15 cellular contexts compared by ENCODE assay signal in genomic region chrX:17553451-17553850, GRCh38.
DNase-seq lines count a peak whose midpoint lies in the region; FAIRE-seq and TF ChIP-seq lines count a peak whose summit lies in the region.
"Had no signal": no experiment of that assay in that cellular context is flagged by ENCODE, and none has a peak within 500 bp of the region (broad histone marks: within the 10 kb centered on the region; RNA-seq: fewer than 3 reads in every experiment).

No MANE protein-coding gene starts in this region.

- peaks cover 61% of the 10 kb centered on the region for H3K4me1 Mint-ChIP-seq in chondrocyte (ENCODE audit: low read depth)
- H3K4me1 Mint-ChIP-seq: B cell had no signal

- H3K27ac ChIP-seq in ACC112 (ENCODE audit: low read depth, low read length), result peak overlapping the region; percentile 93
- H3K27ac ChIP-seq: cardiac muscle cell, neutrophil, upper lobe of right lung had no signal

- peak overlapping the region; percentile 94 for H3K27ac Mint-ChIP-seq in chondrocyte (ENCODE audit: unreplicated experiment)
- H3K27ac Mint-ChIP-seq: activated CD8-positive, alpha-beta memory T cell treated with anti-CD3 and anti-CD28 coated beads, Interleukin-2, amount 10 ng/mL, durations not matched to agents 7 days and 5 days; B cell had no signal

- H3K36me3 Mint-ChIP-seq in chondrocyte (ENCODE audit: low read depth), result no peaks in the 10 kb centered on the region
- H3K36me3 Mint-ChIP-seq: activated CD8-positive, alpha-beta memory T cell treated with anti-CD3 and anti-CD28 coated beads, Interleukin-2, amount 10 ng/mL, durations not matched to agents 7 days and 5 days had no signal

- H3K27me3 ChIP-seq in ACC112 (ENCODE audit: insufficient read depth, low read length), result no peaks in the 10 kb centered on the region
- H3K27me3 ChIP-seq: cardiac muscle cell, neutrophil, upper lobe of right lung had no signal

- intact Hi-C loops in lower leg skin (cut with DNase I; ENCODE audit: low total_unique reads), result no loop called here

- no peak for TF ChIP-seq POLR2A in lower leg skin (IDR thresholded peaks at IDR 0.05)

- DNase-seq in HT-29 (ENCODE audit: low spot score) (peak; percentile 63), chondrocyte (ENCODE audit: low spot score) (no peak), left kidney (ENCODE audit: low read depth, low spot score) (peak; percentile 31), NOMO-1 treated with dmso at 0.1 percent for 144 hours (lab: John Stamatoyannopoulos, UW; ENCODE audit: unreplicated experiment) (no peak), lower leg skin (ENCODE audit: low spot score in 2 of 2) (no peak), D721Med (ENCODE audit: insufficient read length, low spot score) (no peak), DMS79 (lab: John Stamatoyannopoulos, UW) (no peak)
- DNase-seq: activated CD8-positive, alpha-beta memory T cell treated with anti-CD3 and anti-CD28 coated beads, Interleukin-2, amount 10 ng/mL, durations not matched to agents 7 days and 5 days; KG1; NCI-H524 treated with DMSO at 0.1 percent for 48 hours; upper lobe of right lung had no signal

- TF ChIP-seq CTCF in chondrocyte (IDR thresholded peaks at IDR 0.05), result no peak
- no peak for TF ChIP-seq CTCF in lower leg skin (IDR thresholded peaks at IDR 0.05)
- no peak for TF ChIP-seq CTCF in D721Med (IDR thresholded peaks at IDR 0.05; ENCODE audit: insufficient read depth, missing control alignments)

- peaks cover 46% of the 10 kb centered on the region for H3K4me1 ChIP-seq in ACC112 (ENCODE audit: control insufficient read depth, insufficient read depth, low read length, unreplicated experiment)
- H3K4me1 ChIP-seq: upper lobe of right lung had no signal

- no peak for FAIRE-seq in D721Med (lab: Jason Lieb, UNC)

- H3K4me3 Mint-ChIP-seq in chondrocyte (ENCODE audit: unreplicated experiment), result no peak overlapping the region
- H3K4me3 Mint-ChIP-seq: activated CD8-positive, alpha-beta memory T cell treated with anti-CD3 and anti-CD28 coated beads, Interleukin-2, amount 10 ng/mL, durations not matched to agents 7 days and 5 days; B cell had no signal

- 29 to 36% methylated on average over 6 of the region's 6 CpGs for WGBS in lower leg skin, 2 donors

- H3K36me3 ChIP-seq in ACC112 (ENCODE audit: insufficient read depth, low read length), result no peaks in the 10 kb centered on the region
- H3K36me3 ChIP-seq: cardiac muscle cell, neutrophil, upper lobe of right lung had no signal

- H3K27me3 Mint-ChIP-seq in chondrocyte (ENCODE audit: low read depth), result no peaks in the 10 kb centered on the region
- H3K27me3 Mint-ChIP-seq: activated CD8-positive, alpha-beta memory T cell treated with anti-CD3 and anti-CD28 coated beads, Interleukin-2, amount 10 ng/mL, durations not matched to agents 7 days and 5 days; B cell had no signal

- H3K4me3 ChIP-seq in ACC112 (ENCODE audit: low read depth, low read length) (0 out of 2 replicates have a peak overlapping the region, but pooled peaks have one; percentile 29), lower leg skin (ENCODE audit: low read depth, poor library complexity, severe bottlenecking) (no peak overlapping the region)
- H3K4me3 ChIP-seq: cardiac muscle cell, upper lobe of right lung had no signal

- no peaks in the 10 kb centered on the region for H3K79me2 ChIP-seq in ACC112 (ENCODE audit: control insufficient read depth, insufficient read depth, low read length, unreplicated experiment)

- H3K9me3 Mint-ChIP-seq in chondrocyte (ENCODE audit: low read depth), result no peaks in the 10 kb centered on the region

- peak overlapping the region; percentile 75 for H2AFZ ChIP-seq in ACC112 (ENCODE audit: low read length, unreplicated experiment)

Comparison
In these comparisons a context has a peak if more than half of its experiments do, and no peak if none do; other contexts are left out.
1. DNase-seq: peak in HT-29 (single experiment) and left kidney (single experiment); none in chondrocyte (single experiment), NOMO-1 treated with dmso at 0.1 percent for 144 hours (single experiment), lower leg skin (0 of 2), D721Med (single experiment) and DMS79 (single experiment).